In the genomic region with DNA sequence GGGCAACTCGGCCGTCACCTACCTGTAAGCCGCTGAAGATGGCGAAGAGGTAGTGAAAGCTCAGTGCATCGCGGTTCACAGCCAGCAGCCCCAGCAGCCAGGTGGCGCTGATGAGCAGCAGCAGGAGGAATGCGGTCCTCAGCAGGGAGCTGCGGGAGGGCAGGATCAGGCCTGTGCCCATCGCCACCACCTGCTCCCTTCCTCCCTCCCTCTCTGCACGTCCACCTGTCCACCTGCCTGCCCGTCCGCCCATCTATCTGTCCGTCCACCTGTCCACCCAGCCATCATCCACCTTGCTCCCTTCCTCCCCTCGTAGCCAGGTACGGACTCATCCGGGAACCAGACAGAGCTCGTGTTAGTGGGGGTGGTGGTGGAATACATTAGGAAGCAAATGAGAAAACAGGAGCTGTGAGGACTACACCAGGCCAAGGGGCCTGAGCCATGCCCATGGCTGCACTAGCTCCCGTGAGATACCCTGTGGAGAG, we compare ENCODE assay signal across 1 cellular context.
TF ChIP-seq lines count a peak whose summit lies in the region.

No MANE protein-coding gene starts in this region.

TF ChIP-seq in HEK293, 187 proteins besides CTCF, POLR2A, EP300 and RAD21 (continued from another document):
- no peak for TF ChIP-seq REST (tag by site-specific recombination; IDR thresholded peaks at IDR 0.05)
- TF ChIP-seq ZNF473 (tag by site-specific recombination; IDR thresholded peaks at IDR 0.05): no peak
- TF ChIP-seq ZNF433 (tag by site-specific recombination; IDR thresholded peaks at IDR 0.05; ENCODE audit: low read depth): no peak
- peak; percentile 56 for TF ChIP-seq ZBTB17 (tag by site-specific recombination; IDR thresholded peaks at IDR 0.05)
- no peak for TF ChIP-seq ZNF548 (tag by site-specific recombination; IDR thresholded peaks at IDR 0.05)
- TF ChIP-seq, protein P1, sequence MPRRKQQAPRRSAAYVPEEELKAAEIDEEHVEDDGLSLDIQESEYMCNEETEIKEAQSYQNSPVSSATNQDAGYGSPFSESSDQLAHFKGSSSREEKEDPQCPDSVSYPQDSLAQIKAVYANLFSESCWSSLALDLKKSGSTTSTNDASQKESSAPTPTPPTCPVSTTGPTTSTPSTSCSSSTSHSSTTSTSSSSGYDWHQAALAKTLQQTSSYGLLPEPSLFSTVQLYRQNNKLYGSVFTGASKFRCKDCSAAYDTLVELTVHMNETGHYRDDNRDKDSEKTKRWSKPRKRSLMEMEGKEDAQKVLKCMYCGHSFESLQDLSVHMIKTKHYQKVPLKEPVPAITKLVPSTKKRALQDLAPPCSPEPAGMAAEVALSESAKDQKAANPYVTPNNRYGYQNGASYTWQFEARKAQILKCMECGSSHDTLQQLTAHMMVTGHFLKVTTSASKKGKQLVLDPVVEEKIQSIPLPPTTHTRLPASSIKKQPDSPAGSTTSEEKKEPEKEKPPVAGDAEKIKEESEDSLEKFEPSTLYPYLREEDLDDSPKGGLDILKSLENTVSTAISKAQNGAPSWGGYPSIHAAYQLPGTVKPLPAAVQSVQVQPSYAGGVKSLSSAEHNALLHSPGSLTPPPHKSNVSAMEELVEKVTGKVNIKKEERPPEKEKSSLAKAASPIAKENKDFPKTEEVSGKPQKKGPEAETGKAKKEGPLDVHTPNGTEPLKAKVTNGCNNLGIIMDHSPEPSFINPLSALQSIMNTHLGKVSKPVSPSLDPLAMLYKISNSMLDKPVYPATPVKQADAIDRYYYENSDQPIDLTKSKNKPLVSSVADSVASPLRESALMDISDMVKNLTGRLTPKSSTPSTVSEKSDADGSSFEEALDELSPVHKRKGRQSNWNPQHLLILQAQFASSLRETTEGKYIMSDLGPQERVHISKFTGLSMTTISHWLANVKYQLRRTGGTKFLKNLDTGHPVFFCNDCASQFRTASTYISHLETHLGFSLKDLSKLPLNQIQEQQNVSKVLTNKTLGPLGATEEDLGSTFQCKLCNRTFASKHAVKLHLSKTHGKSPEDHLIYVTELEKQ (tag by site-specific recombination; IDR thresholded peaks at IDR 0.05; ENCODE audit: borderline replicate concordance): no peak
- 0 out of 2 replicates have a peak, but pooled peaks have one; percentile 19 for TF ChIP-seq ZEB2 (tag by site-specific recombination; IDR thresholded peaks at IDR 0.05)
- TF ChIP-seq HOXC10 (CRISPR knock-in tag; IDR thresholded peaks at IDR 0.05): no peak
- no peak for TF ChIP-seq ZNF555 (tag by site-specific recombination; conservative IDR thresholded peaks at IDR 0.05)
- TF ChIP-seq AEBP2 (tag by site-specific recombination; IDR thresholded peaks at IDR 0.05; ENCODE audit: borderline replicate concordance): no peak
- TF ChIP-seq PATZ1 (tag by site-specific recombination; IDR thresholded peaks at IDR 0.05): peak; percentile 49
- TF ChIP-seq ZNF621 (tag by site-specific recombination; IDR thresholded peaks at IDR 0.05): no peak
- TF ChIP-seq GLIS1 (tag by site-specific recombination; IDR thresholded peaks at IDR 0.05): peak; percentile 70
- no peak; the same call in none of the 2 replicates for TF ChIP-seq ZNF335 (tag by site-specific recombination; conservative IDR thresholded peaks at IDR 0.05)
- no peak for TF ChIP-seq ZNF571 (tag by site-specific recombination; IDR thresholded peaks at IDR 0.05)
- TF ChIP-seq ZNF792 (tag by site-specific recombination; IDR thresholded peaks at IDR 0.05): no peak
- no peak for TF ChIP-seq REPIN1 (tag by site-specific recombination; IDR thresholded peaks at IDR 0.05; ENCODE audit: low read depth)
- no peak for TF ChIP-seq ZBTB21 (tag by site-specific recombination; IDR thresholded peaks at IDR 0.05)
- no peak for TF ChIP-seq ZSCAN23 (tag by site-specific recombination; IDR thresholded peaks at IDR 0.05)
- TF ChIP-seq, protein P2, sequence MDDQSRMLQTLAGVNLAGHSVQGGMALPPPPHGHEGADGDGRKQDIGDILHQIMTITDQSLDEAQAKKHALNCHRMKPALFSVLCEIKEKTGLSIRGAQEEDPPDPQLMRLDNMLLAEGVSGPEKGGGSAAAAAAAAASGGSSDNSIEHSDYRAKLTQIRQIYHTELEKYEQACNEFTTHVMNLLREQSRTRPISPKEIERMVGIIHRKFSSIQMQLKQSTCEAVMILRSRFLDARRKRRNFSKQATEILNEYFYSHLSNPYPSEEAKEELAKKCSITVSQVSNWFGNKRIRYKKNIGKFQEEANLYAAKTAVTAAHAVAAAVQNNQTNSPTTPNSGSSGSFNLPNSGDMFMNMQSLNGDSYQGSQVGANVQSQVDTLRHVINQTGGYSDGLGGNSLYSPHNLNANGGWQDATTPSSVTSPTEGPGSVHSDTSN (CRISPR knock-in tag; IDR thresholded peaks at IDR 0.05): no peak
- TF ChIP-seq ZNF600 (tag by site-specific recombination; IDR thresholded peaks at IDR 0.05): peak; percentile 89
- no peak for TF ChIP-seq GFI1B (tag by site-specific recombination; IDR thresholded peaks at IDR 0.05)
- peak; percentile 54 for TF ChIP-seq ZNF366 (tag by site-specific recombination; conservative IDR thresholded peaks at IDR 0.05)
- no peak for TF ChIP-seq ZNF623 (tag by site-specific recombination; IDR thresholded peaks at IDR 0.05)
- TF ChIP-seq, protein P3, sequence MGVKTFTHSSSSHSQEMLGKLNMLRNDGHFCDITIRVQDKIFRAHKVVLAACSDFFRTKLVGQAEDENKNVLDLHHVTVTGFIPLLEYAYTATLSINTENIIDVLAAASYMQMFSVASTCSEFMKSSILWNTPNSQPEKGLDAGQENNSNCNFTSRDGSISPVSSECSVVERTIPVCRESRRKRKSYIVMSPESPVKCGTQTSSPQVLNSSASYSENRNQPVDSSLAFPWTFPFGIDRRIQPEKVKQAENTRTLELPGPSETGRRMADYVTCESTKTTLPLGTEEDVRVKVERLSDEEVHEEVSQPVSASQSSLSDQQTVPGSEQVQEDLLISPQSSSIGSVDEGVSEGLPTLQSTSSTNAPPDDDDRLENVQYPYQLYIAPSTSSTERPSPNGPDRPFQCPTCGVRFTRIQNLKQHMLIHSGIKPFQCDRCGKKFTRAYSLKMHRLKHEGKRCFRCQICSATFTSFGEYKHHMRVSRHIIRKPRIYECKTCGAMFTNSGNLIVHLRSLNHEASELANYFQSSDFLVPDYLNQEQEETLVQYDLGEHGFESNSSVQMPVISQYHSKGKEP (tag by site-specific recombination; IDR thresholded peaks at IDR 0.05): no peak
- no peak for TF ChIP-seq ZBTB8A (tag by site-specific recombination; IDR thresholded peaks at IDR 0.05)
- no peak for TF ChIP-seq SCRT1 (tag by site-specific recombination; IDR thresholded peaks at IDR 0.05; ENCODE audit: borderline replicate concordance)
- no peak for TF ChIP-seq WT1 (tag by site-specific recombination; IDR thresholded peaks at IDR 0.05)
- 0 out of 2 replicates have a peak, but pooled peaks have one; percentile 14 for TF ChIP-seq OSR2 (tag by site-specific recombination; IDR thresholded peaks at IDR 0.05)
- 0 out of 2 replicates have a peak, but pooled peaks have one; percentile 32 for TF ChIP-seq ZBTB48 (tag by site-specific recombination; IDR thresholded peaks at IDR 0.05)
- TF ChIP-seq ZNF677 (tag by site-specific recombination; IDR thresholded peaks at IDR 0.05): no peak
- no peak for TF ChIP-seq ZBTB1 (tag by site-specific recombination; IDR thresholded peaks at IDR 0.05)
- no peak for TF ChIP-seq ZNF114 (tag by site-specific recombination; IDR thresholded peaks at IDR 0.05)
- 0 out of 2 replicates have a peak, but pooled peaks have one; percentile 34 for TF ChIP-seq ZFP37 (tag by site-specific recombination; IDR thresholded peaks at IDR 0.05)
- TF ChIP-seq KLF8 (tag by site-specific recombination; IDR thresholded peaks at IDR 0.05): peak; percentile 54; the same call in 1 of the 2 replicates
- TF ChIP-seq ZSCAN30 (tag by site-specific recombination; IDR thresholded peaks at IDR 0.05): no peak
- TF ChIP-seq ZNF112 (tag by site-specific recombination; IDR thresholded peaks at IDR 0.05): 0 out of 2 replicates have a peak, but pooled peaks have one; percentile 10
- TF ChIP-seq ZNF19 (tag by site-specific recombination; IDR thresholded peaks at IDR 0.05; ENCODE audit: low read depth): no peak
- TF ChIP-seq ZNF138 (tag by site-specific recombination; IDR thresholded peaks at IDR 0.05; ENCODE audit: borderline replicate concordance): no peak
- TF ChIP-seq SALL2 (tag by site-specific recombination; IDR thresholded peaks at IDR 0.05; ENCODE audit: borderline replicate concordance): no peak
- peak; percentile 60 for TF ChIP-seq ZIC2 (tag by site-specific recombination; IDR thresholded peaks at IDR 0.05)
- no peak for TF ChIP-seq GLIS2 (tag by site-specific recombination; IDR thresholded peaks at IDR 0.05)
- TF ChIP-seq ZNF654 (tag by site-specific recombination; IDR thresholded peaks at IDR 0.05; ENCODE audit: low read depth): peak; percentile 43
- 0 out of 2 replicates have a peak, but pooled peaks have one; percentile 40 for TF ChIP-seq KLF1 (tag by site-specific recombination; IDR thresholded peaks at IDR 0.05)
- no peak for TF ChIP-seq ZNF121 (tag by site-specific recombination; IDR thresholded peaks at IDR 0.05)
- TF ChIP-seq, protein P4, sequence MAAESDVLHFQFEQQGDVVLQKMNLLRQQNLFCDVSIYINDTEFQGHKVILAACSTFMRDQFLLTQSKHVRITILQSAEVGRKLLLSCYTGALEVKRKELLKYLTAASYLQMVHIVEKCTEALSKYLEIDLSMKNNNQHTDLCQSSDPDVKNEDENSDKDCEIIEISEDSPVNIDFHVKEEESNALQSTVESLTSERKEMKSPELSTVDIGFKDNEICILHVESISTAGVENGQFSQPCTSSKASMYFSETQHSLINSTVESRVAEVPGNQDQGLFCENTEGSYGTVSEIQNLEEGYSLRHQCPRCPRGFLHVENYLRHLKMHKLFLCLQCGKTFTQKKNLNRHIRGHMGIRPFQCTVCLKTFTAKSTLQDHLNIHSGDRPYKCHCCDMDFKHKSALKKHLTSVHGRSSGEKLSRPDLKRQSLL (tag by site-specific recombination; IDR thresholded peaks at IDR 0.05): no peak
- TF ChIP-seq ZNF560 (tag by site-specific recombination; IDR thresholded peaks at IDR 0.05; ENCODE audit: borderline replicate concordance): no peak
- TF ChIP-seq ZNF354C (tag by site-specific recombination; IDR thresholded peaks at IDR 0.05; ENCODE audit: borderline replicate concordance, low read depth): no peak
- TF ChIP-seq ZNF341 (tag by site-specific recombination; IDR thresholded peaks at IDR 0.05; ENCODE audit: low read depth): no peak
- TF ChIP-seq, protein P5, sequence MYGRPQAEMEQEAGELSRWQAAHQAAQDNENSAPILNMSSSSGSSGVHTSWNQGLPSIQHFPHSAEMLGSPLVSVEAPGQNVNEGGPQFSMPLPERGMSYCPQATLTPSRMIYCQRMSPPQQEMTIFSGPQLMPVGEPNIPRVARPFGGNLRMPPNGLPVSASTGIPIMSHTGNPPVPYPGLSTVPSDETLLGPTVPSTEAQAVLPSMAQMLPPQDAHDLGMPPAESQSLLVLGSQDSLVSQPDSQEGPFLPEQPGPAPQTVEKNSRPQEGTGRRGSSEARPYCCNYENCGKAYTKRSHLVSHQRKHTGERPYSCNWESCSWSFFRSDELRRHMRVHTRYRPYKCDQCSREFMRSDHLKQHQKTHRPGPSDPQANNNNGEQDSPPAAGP (tag by site-specific recombination; IDR thresholded peaks at IDR 0.05): 0 out of 2 replicates have a peak, but pooled peaks have one; percentile 35
- no peak for TF ChIP-seq ZBTB20 (tag by site-specific recombination; IDR thresholded peaks at IDR 0.05)
- no peak for TF ChIP-seq MEIS1 (CRISPR knock-in tag; IDR thresholded peaks at IDR 0.05; ENCODE audit: borderline replicate concordance)
- no peak for TF ChIP-seq ZNF514 (tag by site-specific recombination; IDR thresholded peaks at IDR 0.05)
